2 cellular contexts compared by ENCODE assay signal in the genomic region with DNA sequence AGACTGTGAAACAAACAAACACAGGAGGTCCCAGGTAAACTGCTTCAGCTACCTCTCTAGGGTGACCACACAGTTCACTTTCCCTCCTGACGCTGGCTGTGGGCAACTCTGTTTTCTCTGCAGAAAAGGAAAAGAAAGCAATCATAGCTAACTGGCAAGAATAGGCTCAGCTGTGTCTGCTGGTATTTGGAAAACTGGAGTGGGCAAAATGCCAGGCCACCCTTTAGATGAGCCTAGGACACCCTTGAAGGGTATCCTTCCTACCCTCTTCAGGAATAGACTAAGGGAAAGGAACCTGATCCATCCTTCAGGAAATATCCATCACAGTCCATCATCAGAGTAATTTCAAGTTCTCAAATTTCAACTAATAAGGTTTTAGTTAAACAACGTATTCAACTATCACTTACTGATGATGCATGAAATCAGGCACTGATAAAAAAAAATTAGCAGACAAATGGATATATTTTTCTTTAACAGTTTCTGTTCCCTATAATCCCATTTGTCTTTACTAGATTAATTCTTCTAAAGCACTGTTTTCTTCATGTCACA.
A peak's percentile ranks its signal among the peaks of the same experiment; 100 is the strongest.
TF ChIP-seq lines count a peak whose summit lies in the region.

No MANE protein-coding gene starts in this region.

TF ChIP-seq in HEK293, 187 proteins besides CTCF, POLR2A, EP300 and RAD21 (continues in another document):
- TF ChIP-seq, protein P1, sequence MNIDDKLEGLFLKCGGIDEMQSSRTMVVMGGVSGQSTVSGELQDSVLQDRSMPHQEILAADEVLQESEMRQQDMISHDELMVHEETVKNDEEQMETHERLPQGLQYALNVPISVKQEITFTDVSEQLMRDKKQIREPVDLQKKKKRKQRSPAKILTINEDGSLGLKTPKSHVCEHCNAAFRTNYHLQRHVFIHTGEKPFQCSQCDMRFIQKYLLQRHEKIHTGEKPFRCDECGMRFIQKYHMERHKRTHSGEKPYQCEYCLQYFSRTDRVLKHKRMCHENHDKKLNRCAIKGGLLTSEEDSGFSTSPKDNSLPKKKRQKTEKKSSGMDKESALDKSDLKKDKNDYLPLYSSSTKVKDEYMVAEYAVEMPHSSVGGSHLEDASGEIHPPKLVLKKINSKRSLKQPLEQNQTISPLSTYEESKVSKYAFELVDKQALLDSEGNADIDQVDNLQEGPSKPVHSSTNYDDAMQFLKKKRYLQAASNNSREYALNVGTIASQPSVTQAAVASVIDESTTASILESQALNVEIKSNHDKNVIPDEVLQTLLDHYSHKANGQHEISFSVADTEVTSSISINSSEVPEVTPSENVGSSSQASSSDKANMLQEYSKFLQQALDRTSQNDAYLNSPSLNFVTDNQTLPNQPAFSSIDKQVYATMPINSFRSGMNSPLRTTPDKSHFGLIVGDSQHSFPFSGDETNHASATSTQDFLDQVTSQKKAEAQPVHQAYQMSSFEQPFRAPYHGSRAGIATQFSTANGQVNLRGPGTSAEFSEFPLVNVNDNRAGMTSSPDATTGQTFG (tag by site-specific recombination; IDR thresholded peaks at IDR 0.05; ENCODE audit: borderline replicate concordance), result no peak
- no peak for TF ChIP-seq ZNF174 (tag by site-specific recombination; IDR thresholded peaks at IDR 0.05)
- TF ChIP-seq ZNF324 (tag by site-specific recombination; IDR thresholded peaks at IDR 0.05), result no peak
- 0 out of 2 replicates have a peak, but pooled peaks have one; percentile 34 for TF ChIP-seq PRDM1 (tag by site-specific recombination; IDR thresholded peaks at IDR 0.05)
- no peak for TF ChIP-seq ZBTB48 (tag by site-specific recombination; IDR thresholded peaks at IDR 0.05)
- TF ChIP-seq, protein P2, sequence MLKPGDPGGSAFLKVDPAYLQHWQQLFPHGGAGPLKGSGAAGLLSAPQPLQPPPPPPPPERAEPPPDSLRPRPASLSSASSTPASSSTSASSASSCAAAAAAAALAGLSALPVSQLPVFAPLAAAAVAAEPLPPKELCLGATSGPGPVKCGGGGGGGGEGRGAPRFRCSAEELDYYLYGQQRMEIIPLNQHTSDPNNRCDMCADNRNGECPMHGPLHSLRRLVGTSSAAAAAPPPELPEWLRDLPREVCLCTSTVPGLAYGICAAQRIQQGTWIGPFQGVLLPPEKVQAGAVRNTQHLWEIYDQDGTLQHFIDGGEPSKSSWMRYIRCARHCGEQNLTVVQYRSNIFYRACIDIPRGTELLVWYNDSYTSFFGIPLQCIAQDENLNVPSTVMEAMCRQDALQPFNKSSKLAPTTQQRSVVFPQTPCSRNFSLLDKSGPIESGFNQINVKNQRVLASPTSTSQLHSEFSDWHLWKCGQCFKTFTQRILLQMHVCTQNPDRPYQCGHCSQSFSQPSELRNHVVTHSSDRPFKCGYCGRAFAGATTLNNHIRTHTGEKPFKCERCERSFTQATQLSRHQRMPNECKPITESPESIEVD (tag by site-specific recombination; IDR thresholded peaks at IDR 0.05), result peak; percentile 55
- TF ChIP-seq ZFP69B (tag by site-specific recombination; IDR thresholded peaks at IDR 0.05), result no peak
- peak; percentile 79 for TF ChIP-seq SP7 (tag by site-specific recombination; IDR thresholded peaks at IDR 0.05)
- TF ChIP-seq IKZF3 (tag by site-specific recombination; IDR thresholded peaks at IDR 0.05), result 0 out of 2 replicates have a peak, but pooled peaks have one; percentile 13
- TF ChIP-seq ZBTB17 (tag by site-specific recombination; IDR thresholded peaks at IDR 0.05), result 0 out of 2 replicates have a peak, but pooled peaks have one; percentile 25
- no peak for TF ChIP-seq RBAK (tag by site-specific recombination; IDR thresholded peaks at IDR 0.05)
- no peak for TF ChIP-seq ZNF785 (tag by site-specific recombination; IDR thresholded peaks at IDR 0.05)
- TF ChIP-seq ZEB2 (tag by site-specific recombination; IDR thresholded peaks at IDR 0.05), result no peak
- no peak for TF ChIP-seq ZNF335 (tag by site-specific recombination; conservative IDR thresholded peaks at IDR 0.05)
- TF ChIP-seq, protein P3, sequence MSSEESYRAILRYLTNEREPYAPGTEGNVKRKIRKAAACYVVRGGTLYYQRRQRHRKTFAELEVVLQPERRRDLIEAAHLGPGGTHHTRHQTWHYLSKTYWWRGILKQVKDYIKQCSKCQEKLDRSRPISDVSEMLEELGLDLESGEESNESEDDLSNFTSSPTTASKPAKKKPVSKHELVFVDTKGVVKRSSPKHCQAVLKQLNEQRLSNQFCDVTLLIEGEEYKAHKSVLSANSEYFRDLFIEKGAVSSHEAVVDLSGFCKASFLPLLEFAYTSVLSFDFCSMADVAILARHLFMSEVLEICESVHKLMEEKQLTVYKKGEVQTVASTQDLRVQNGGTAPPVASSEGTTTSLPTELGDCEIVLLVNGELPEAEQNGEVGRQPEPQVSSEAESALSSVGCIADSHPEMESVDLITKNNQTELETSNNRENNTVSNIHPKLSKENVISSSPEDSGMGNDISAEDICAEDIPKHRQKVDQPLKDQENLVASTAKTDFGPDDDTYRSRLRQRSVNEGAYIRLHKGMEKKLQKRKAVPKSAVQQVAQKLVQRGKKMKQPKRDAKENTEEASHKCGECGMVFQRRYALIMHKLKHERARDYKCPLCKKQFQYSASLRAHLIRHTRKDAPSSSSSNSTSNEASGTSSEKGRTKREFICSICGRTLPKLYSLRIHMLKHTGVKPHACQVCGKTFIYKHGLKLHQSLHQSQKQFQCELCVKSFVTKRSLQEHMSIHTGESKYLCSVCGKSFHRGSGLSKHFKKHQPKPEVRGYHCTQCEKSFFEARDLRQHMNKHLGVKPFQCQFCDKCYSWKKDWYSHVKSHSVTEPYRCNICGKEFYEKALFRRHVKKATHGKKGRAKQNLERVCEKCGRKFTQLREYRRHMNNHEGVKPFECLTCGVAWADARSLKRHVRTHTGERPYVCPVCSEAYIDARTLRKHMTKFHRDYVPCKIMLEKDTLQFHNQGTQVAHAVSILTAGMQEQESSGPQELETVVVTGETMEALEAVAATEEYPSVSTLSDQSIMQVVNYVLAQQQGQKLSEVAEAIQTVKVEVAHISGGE (tag by site-specific recombination; conservative IDR thresholded peaks at IDR 0.05; ENCODE audit: low read depth), result no peak
- TF ChIP-seq ZNF610 (tag by site-specific recombination; IDR thresholded peaks at IDR 0.05; ENCODE audit: borderline replicate concordance), result no peak
- TF ChIP-seq ZBTB8A (tag by site-specific recombination; IDR thresholded peaks at IDR 0.05), result no peak
- 0 out of 2 replicates have a peak, but pooled peaks have one; percentile 21 for TF ChIP-seq ZXDB (tag by site-specific recombination; IDR thresholded peaks at IDR 0.05)
- no peak for TF ChIP-seq ZNF112 (tag by site-specific recombination; IDR thresholded peaks at IDR 0.05)
- TF ChIP-seq, protein P4, sequence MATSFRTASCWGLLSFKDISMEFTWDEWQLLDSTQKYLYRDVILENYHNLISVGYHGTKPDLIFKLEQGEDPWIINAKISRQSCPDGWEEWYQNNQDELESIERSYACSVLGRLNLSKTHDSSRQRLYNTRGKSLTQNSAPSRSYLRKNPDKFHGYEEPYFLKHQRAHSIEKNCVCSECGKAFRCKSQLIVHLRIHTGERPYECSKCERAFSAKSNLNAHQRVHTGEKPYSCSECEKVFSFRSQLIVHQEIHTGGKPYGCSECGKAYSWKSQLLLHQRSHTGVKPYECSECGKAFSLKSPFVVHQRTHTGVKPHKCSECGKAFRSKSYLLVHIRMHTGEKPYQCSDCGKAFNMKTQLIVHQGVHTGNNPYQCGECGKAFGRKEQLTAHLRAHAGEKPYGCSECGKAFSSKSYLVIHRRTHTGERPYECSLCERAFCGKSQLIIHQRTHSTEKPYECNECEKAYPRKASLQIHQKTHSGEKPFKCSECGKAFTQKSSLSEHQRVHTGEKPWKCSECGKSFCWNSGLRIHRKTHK (tag by site-specific recombination; IDR thresholded peaks at IDR 0.05), result no peak

TF ChIP-seq in SK-N-SH, 30 proteins besides CTCF, POLR2A, EP300 and RAD21 (continued from another document):
- TF ChIP-seq, protein P5, sequence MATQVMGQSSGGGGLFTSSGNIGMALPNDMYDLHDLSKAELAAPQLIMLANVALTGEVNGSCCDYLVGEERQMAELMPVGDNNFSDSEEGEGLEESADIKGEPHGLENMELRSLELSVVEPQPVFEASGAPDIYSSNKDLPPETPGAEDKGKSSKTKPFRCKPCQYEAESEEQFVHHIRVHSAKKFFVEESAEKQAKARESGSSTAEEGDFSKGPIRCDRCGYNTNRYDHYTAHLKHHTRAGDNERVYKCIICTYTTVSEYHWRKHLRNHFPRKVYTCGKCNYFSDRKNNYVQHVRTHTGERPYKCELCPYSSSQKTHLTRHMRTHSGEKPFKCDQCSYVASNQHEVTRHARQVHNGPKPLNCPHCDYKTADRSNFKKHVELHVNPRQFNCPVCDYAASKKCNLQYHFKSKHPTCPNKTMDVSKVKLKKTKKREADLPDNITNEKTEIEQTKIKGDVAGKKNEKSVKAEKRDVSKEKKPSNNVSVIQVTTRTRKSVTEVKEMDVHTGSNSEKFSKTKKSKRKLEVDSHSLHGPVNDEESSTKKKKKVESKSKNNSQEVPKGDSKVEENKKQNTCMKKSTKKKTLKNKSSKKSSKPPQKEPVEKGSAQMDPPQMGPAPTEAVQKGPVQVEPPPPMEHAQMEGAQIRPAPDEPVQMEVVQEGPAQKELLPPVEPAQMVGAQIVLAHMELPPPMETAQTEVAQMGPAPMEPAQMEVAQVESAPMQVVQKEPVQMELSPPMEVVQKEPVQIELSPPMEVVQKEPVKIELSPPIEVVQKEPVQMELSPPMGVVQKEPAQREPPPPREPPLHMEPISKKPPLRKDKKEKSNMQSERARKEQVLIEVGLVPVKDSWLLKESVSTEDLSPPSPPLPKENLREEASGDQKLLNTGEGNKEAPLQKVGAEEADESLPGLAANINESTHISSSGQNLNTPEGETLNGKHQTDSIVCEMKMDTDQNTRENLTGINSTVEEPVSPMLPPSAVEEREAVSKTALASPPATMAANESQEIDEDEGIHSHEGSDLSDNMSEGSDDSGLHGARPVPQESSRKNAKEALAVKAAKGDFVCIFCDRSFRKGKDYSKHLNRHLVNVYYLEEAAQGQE (IDR thresholded peaks at IDR 0.05; ENCODE audit: low read depth, low read length), result no peak
- TF ChIP-seq, protein P6, sequence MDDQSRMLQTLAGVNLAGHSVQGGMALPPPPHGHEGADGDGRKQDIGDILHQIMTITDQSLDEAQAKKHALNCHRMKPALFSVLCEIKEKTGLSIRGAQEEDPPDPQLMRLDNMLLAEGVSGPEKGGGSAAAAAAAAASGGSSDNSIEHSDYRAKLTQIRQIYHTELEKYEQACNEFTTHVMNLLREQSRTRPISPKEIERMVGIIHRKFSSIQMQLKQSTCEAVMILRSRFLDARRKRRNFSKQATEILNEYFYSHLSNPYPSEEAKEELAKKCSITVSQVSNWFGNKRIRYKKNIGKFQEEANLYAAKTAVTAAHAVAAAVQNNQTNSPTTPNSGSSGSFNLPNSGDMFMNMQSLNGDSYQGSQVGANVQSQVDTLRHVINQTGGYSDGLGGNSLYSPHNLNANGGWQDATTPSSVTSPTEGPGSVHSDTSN (IDR thresholded peaks at IDR 0.05), result no peak
- TF ChIP-seq SMC3 (IDR thresholded peaks at IDR 0.05; ENCODE audit: low read depth, low read length) (no peak), FOXJ3 (CRISPR knock-in tag; IDR thresholded peaks at IDR 0.05) (no peak), NFIC (IDR thresholded peaks at IDR 0.05; ENCODE audit: borderline replicate concordance) (peak; percentile 34; the same call in 1 of the 2 replicates)
